In genomic region chr19:44748426-44749254, GRCh38 we compare ENCODE assay signal across 8 cellular contexts. TPM values are rescaled to one million over a fixed set of nuclear protein-coding genes. Genes with fewer than 3 reads are reported as not detected.
DNase-seq lines count a peak whose midpoint lies in the region; ATAC-seq and TF ChIP-seq lines count a peak whose summit lies in the region.

TSS of gene BCL3 (plus strand) at chr19:44748708. CDS start at chr19:44748791, 83 bp downstream.

- peak within 1 kb of the TSS; percentile 94 for H3K4me2 ChIP-seq in OCI-LY1 (ENCODE audit: low read length)

- H3K27ac ChIP-seq in OCI-LY1 (ENCODE audit: low read depth, low read length, poor library complexity, severe bottlenecking) (peak within 1 kb of the TSS; percentile 95), neutrophil (peak within 1 kb of the TSS; percentile 100)

- TF ChIP-seq CTCF in OCI-LY1 (IDR thresholded peaks at IDR 0.05; ENCODE audit: low read length) = no peak
- no peak for TF ChIP-seq CTCF in foreskin fibroblast (IDR thresholded peaks at IDR 0.05; ENCODE audit: low read depth, low read length)
- peak; percentile 39 for TF ChIP-seq CTCF in neutrophil (IDR thresholded peaks at IDR 0.05)
- TF ChIP-seq CTCF in type B pancreatic cell (conservative IDR thresholded peaks at IDR 0.05) = no peak

- peak within 1 kb of the TSS; percentile 80 for H3K9ac ChIP-seq in OCI-LY1 (ENCODE audit: low read length)

- no peaks in the 10 kb centered on the region for H3K9me2 ChIP-seq in OCI-LY1 (ENCODE audit: low read depth, low read length)

- H3K36me3 Mint-ChIP-seq in activated T-helper 1 cell treated with anti-CD3 and anti-CD28 coated beads, Interleukin-12 subunit alpha, Interleukin-12 subunit beta, Interleukin-2, Interleukin-4 antibody, amounts not matched to agents 30 ng/mL and 10 ng/mL and 1 ng/mL, durations not matched to agents 14 hours and 24 hours and 36 hours (ENCODE audit: low read depth) = peaks cover 33% of the 10 kb centered on the region
- H3K36me3 Mint-ChIP-seq in type B pancreatic cell = peaks cover 5% of the 10 kb centered on the region

- H3K4me1 ChIP-seq in OCI-LY1 (ENCODE audit: insufficient read depth, low read length, severe bottlenecking) = peaks cover 57% of the 10 kb centered on the region
- H3K4me1 ChIP-seq in neutrophil (ENCODE audit: control insufficient read depth in 1 of 2, insufficient read depth in 1 of 2, low read depth in 1 of 2, low read length in 1 of 2) = peaks cover 77 to 82% of the 10 kb centered on the region in 2 experiments

- peak; percentile 31 for ATAC-seq in GM21825 (IDR thresholded peaks at IDR 0.05; ENCODE audit: unreplicated experiment)

- H3K9me3 ChIP-seq in OCI-LY1 (ENCODE audit: low read length) (no peaks in the 10 kb centered on the region), neutrophil (no peaks in the 10 kb centered on the region)

- DNase-seq in COLO668 (lab: John Stamatoyannopoulos, UW; ENCODE audit: unreplicated experiment) (peak; percentile 80), foreskin fibroblast (peak; percentile 64 to 86), type B pancreatic cell (ENCODE audit: extremely low spot score, unreplicated experiment) (no peak), epidermal melanocyte (ENCODE audit: insufficient read length, low spot score) (no peak)
- peak; percentile 81 for DNase-seq in activated T-helper 1 cell treated with anti-CD3 and anti-CD28 coated beads, Interleukin-12 subunit alpha, Interleukin-12 subunit beta, Interleukin-2, Interleukin-4 antibody, amounts not matched to agents 30 ng/mL and 10 ng/mL and 1 ng/mL, durations not matched to agents 14 hours and 24 hours and 36 hours (ENCODE audit: low spot score)

- H3K27me3 Mint-ChIP-seq in activated T-helper 1 cell treated with anti-CD3 and anti-CD28 coated beads, Interleukin-12 subunit alpha, Interleukin-12 subunit beta, Interleukin-2, Interleukin-4 antibody, amounts not matched to agents 30 ng/mL and 10 ng/mL and 1 ng/mL, durations not matched to agents 14 hours and 24 hours and 36 hours (ENCODE audit: insufficient read depth) = no peaks in the 10 kb centered on the region
- H3K27me3 Mint-ChIP-seq in type B pancreatic cell = peaks cover 52% of the 10 kb centered on the region

- peak within 1 kb of the TSS; percentile 97 for H3K27ac Mint-ChIP-seq in activated T-helper 1 cell treated with anti-CD3 and anti-CD28 coated beads, Interleukin-12 subunit alpha, Interleukin-12 subunit beta, Interleukin-2, Interleukin-4 antibody, amounts not matched to agents 30 ng/mL and 10 ng/mL and 1 ng/mL, durations not matched to agents 14 hours and 24 hours and 36 hours
- peak within 1 kb of the TSS; percentile 95 for H3K27ac Mint-ChIP-seq in type B pancreatic cell

- H3K4me3 Mint-ChIP-seq in activated T-helper 1 cell treated with anti-CD3 and anti-CD28 coated beads, Interleukin-12 subunit alpha, Interleukin-12 subunit beta, Interleukin-2, Interleukin-4 antibody, amounts not matched to agents 30 ng/mL and 10 ng/mL and 1 ng/mL, durations not matched to agents 14 hours and 24 hours and 36 hours = peak within 1 kb of the TSS; percentile 93
- H3K4me3 Mint-ChIP-seq in type B pancreatic cell = peak within 1 kb of the TSS; percentile 91

- no peak within 1 kb of the TSS for H2AFZ ChIP-seq in OCI-LY1 (ENCODE audit: low read length)

- H3F3A ChIP-seq in OCI-LY1 (ENCODE audit: insufficient read depth, low read length) = peaks cover 12% of the 10 kb centered on the region

- H3K4me3 ChIP-seq in OCI-LY1 (ENCODE audit: low read depth, low read length, poor library complexity, severe bottlenecking) = peak within 1 kb of the TSS; percentile 84
- H3K4me3 ChIP-seq in foreskin fibroblast (ENCODE audit: low read depth in 1 of 2, low read length in 2 of 2) = peak within 1 kb of the TSS; percentile 53 to 78
- peak within 1 kb of the TSS; percentile 85 to 97 for H3K4me3 ChIP-seq in neutrophil (ENCODE audit: low read depth in 1 of 2, low read length in 1 of 2)

- H3K27me3 ChIP-seq in OCI-LY1 (ENCODE audit: insufficient read depth, low read length) (no peaks in the 10 kb centered on the region; the same call in 1 of the 2 replicates), neutrophil (no peaks in the 10 kb centered on the region)

- peaks cover 57% of the 10 kb centered on the region for H3K4me1 Mint-ChIP-seq in activated T-helper 1 cell treated with anti-CD3 and anti-CD28 coated beads, Interleukin-12 subunit alpha, Interleukin-12 subunit beta, Interleukin-2, Interleukin-4 antibody, amounts not matched to agents 30 ng/mL and 10 ng/mL and 1 ng/mL, durations not matched to agents 14 hours and 24 hours and 36 hours (ENCODE audit: low read depth)
- peaks cover 27% of the 10 kb centered on the region for H3K4me1 Mint-ChIP-seq in type B pancreatic cell (ENCODE audit: unreplicated experiment)

- H4K20me1 ChIP-seq in OCI-LY1 (ENCODE audit: insufficient read depth, low read length) = no peaks in the 10 kb centered on the region

- intact Hi-C loops in activated T-helper 1 cell treated with anti-CD3 and anti-CD28 coated beads, Interleukin-12 subunit alpha, Interleukin-12 subunit beta, Interleukin-2, Interleukin-4 antibody, amounts not matched to agents 30 ng/mL and 10 ng/mL and 1 ng/mL, durations not matched to agents 14 hours and 24 hours and 36 hours (cut with micrococcal nuclease) = no loop called here

- H3K79me2 ChIP-seq in OCI-LY1 (ENCODE audit: insufficient read depth, low read length) = no peaks in the 10 kb centered on the region

- H3K36me3 ChIP-seq in OCI-LY1 (ENCODE audit: insufficient read depth, low read length) (peaks cover 6% of the 10 kb centered on the region; the same call in 1 of the 2 replicates), neutrophil (peaks cover 35% of the 10 kb centered on the region)

- H3K9me3 Mint-ChIP-seq in activated T-helper 1 cell treated with anti-CD3 and anti-CD28 coated beads, Interleukin-12 subunit alpha, Interleukin-12 subunit beta, Interleukin-2, Interleukin-4 antibody, amounts not matched to agents 30 ng/mL and 10 ng/mL and 1 ng/mL, durations not matched to agents 14 hours and 24 hours and 36 hours = no peaks in the 10 kb centered on the region
- H3K9me3 Mint-ChIP-seq in type B pancreatic cell = no peaks in the 10 kb centered on the region

RNA-seq across cellular contexts. Expression of gene BCL3, which starts in this region (rescaled TPM):
- total RNA-seq in activated T-helper 1 cell treated with anti-CD3 and anti-CD28 coated beads, Interleukin-12 subunit alpha, Interleukin-12 subunit beta, Interleukin-2, Interleukin-4 antibody, amounts not matched to agents 30 ng/mL and 10 ng/mL and 1 ng/mL, durations not matched to agents 14 hours and 24 hours and 36 hours = 67.2 and 74.6 TPM in 2 replicates
- total RNA-seq in type B pancreatic cell (ENCODE audit: low replicate concordance) = 18.9 and 41.2 TPM in 2 replicates

Comparison
In these comparisons a context has a peak if more than half of its experiments do, and no peak if none do; other contexts are left out.
1. DNase-seq: peak in COLO668 (single experiment), activated T-helper 1 cell treated with anti-CD3 and anti-CD28 coated beads, Interleukin-12 subunit alpha, Interleukin-12 subunit beta, Interleukin-2, Interleukin-4 antibody, amounts not matched to agents 30 ng/mL and 10 ng/mL and 1 ng/mL, durations not matched to agents 14 hours and 24 hours and 36 hours (single experiment) and foreskin fibroblast (2 of 2); none in type B pancreatic cell (single experiment) and epidermal melanocyte (single experiment).
2. Peak in every context shown above with its lines, with median percentiles within 50 percentile points of each other: H3K4me3 ChIP-seq.